Comparison of ENCODE assay signal across 11 cellular contexts in genomic region chr1:89890085-89890754, GRCh38.
A peak's percentile ranks its signal among the peaks of the same experiment; 100 is the strongest.
DNase-seq lines count a peak whose midpoint lies in the region; ATAC-seq and TF ChIP-seq lines count a peak whose summit lies in the region.
"Had no signal": no experiment of that assay in that cellular context is flagged by ENCODE, and none has a peak within 500 bp of the region (broad histone marks: within the 10 kb centered on the region; RNA-seq: fewer than 3 reads in every experiment).

No MANE protein-coding gene starts in this region.

- H3K4me3 Mint-ChIP-seq in Caco-2 (ENCODE audit: unreplicated experiment) = no peak overlapping the region
- no peak overlapping the region for H3K4me3 Mint-ChIP-seq in activated CD4-positive, alpha-beta memory T cell treated with anti-CD3 and anti-CD28 coated beads for 36 hours
- H3K4me3 Mint-ChIP-seq: stimulated activated effector memory CD8-positive, alpha-beta T cell treated with anti-CD3 and anti-CD28 coated beads, Interleukin-12 subunit alpha, Interleukin-12 subunit beta, amount 100 ng/mL, for 72 hours had no signal

- H3K9me3 ChIP-seq in Caco-2 (no peaks in the 10 kb centered on the region), upper lobe of left lung (no peaks in the 10 kb centered on the region)

- H3K4me1 Mint-ChIP-seq in Caco-2 (ENCODE audit: low read depth, unreplicated experiment) = peaks cover 22% of the 10 kb centered on the region
- H3K4me1 Mint-ChIP-seq in activated CD4-positive, alpha-beta memory T cell treated with anti-CD3 and anti-CD28 coated beads for 36 hours (ENCODE audit: low read depth) = peaks cover 20% of the 10 kb centered on the region

- CTCF ChIA-PET in Caco-2 (lab: Charles Lee) = no interaction called here
- CTCF ChIA-PET in activated CD4-positive, alpha-beta memory T cell treated with anti-CD3 and anti-CD28 coated beads for 36 hours (lab: Charles Lee) = no interaction called here

- no peak overlapping the region for H3K27ac ChIP-seq in upper lobe of left lung

- peaks cover 13% of the 10 kb centered on the region for H3K36me3 Mint-ChIP-seq in Caco-2 (ENCODE audit: insufficient read depth, unreplicated experiment)
- peaks cover 7% of the 10 kb centered on the region for H3K36me3 Mint-ChIP-seq in activated CD4-positive, alpha-beta memory T cell treated with anti-CD3 and anti-CD28 coated beads for 36 hours
- H3K36me3 Mint-ChIP-seq: stimulated activated effector memory CD8-positive, alpha-beta T cell treated with anti-CD3 and anti-CD28 coated beads, Interleukin-12 subunit alpha, Interleukin-12 subunit beta, amount 100 ng/mL, for 72 hours had no signal

- in situ Hi-C loops in astrocyte of the spinal cord (cut with HindIII; ENCODE audit: low sequenced_read_pairs) = no loop called here

- TF ChIP-seq POLR2A in lower leg skin (IDR thresholded peaks at IDR 0.05) (no peak), upper lobe of left lung (IDR thresholded peaks at IDR 0.05) (no peak)

- no peaks in the 10 kb centered on the region for H3K27me3 ChIP-seq in Caco-2 (replicated peaks; ENCODE audit: control insufficient read depth, insufficient read depth, low read length)
- no peaks in the 10 kb centered on the region for H3K27me3 ChIP-seq in upper lobe of left lung

- ATAC-seq in upper lobe of left lung (ENCODE audit: low FRiP score in 2 of 2) = no peak
- ATAC-seq: stimulated activated effector memory CD8-positive, alpha-beta T cell treated with anti-CD3 and anti-CD28 coated beads, Interleukin-12 subunit alpha, Interleukin-12 subunit beta, amount 100 ng/mL, for 72 hours had no signal

- no peaks in the 10 kb centered on the region for H3K9me3 Mint-ChIP-seq in Caco-2 (ENCODE audit: unreplicated experiment)
- no peaks in the 10 kb centered on the region for H3K9me3 Mint-ChIP-seq in activated CD4-positive, alpha-beta memory T cell treated with anti-CD3 and anti-CD28 coated beads for 36 hours
- H3K9me3 Mint-ChIP-seq: stimulated activated effector memory CD8-positive, alpha-beta T cell treated with anti-CD3 and anti-CD28 coated beads, Interleukin-12 subunit alpha, Interleukin-12 subunit beta, amount 100 ng/mL, for 72 hours had no signal

- H3K36me3 ChIP-seq in Caco-2 (ENCODE audit: control insufficient read depth, insufficient read depth, low read length) = no peaks in the 10 kb centered on the region
- no peaks in the 10 kb centered on the region for H3K36me3 ChIP-seq in upper lobe of left lung

- no peak overlapping the region for H3K4me3 ChIP-seq in Caco-2 (ENCODE audit: low read depth, low read length)
- H3K4me3 ChIP-seq in astrocyte of the spinal cord (ENCODE audit: low read depth, low read length) = no peak overlapping the region
- H3K4me3 ChIP-seq in lower leg skin (ENCODE audit: low read depth, poor library complexity, severe bottlenecking) = no peak overlapping the region
- no peak overlapping the region for H3K4me3 ChIP-seq in upper lobe of left lung

- peaks cover 33% of the 10 kb centered on the region for H3K4me1 ChIP-seq in Caco-2
- H3K4me1 ChIP-seq in upper lobe of left lung = peaks cover 0 to 5% (median 0%) of the 10 kb centered on the region in 4 donors

- H3K27me3 Mint-ChIP-seq in Caco-2 (ENCODE audit: insufficient read depth, unreplicated experiment) = no peaks in the 10 kb centered on the region
- H3K27me3 Mint-ChIP-seq in activated CD4-positive, alpha-beta memory T cell treated with anti-CD3 and anti-CD28 coated beads for 36 hours = no peaks in the 10 kb centered on the region

- TF ChIP-seq EP300 in upper lobe of left lung (IDR thresholded peaks at IDR 0.05) = no peak

- TF ChIP-seq CTCF in Caco-2 (IDR thresholded peaks at IDR 0.05; ENCODE audit: insufficient read depth in 1 of 2, low read depth in 1 of 2, low read length in 1 of 2, severe bottlenecking in 1 of 2, unreplicated experiment in 1 of 2) (no peak), astrocyte of the spinal cord (IDR thresholded peaks at IDR 0.05; ENCODE audit: low read depth, low read length) (no peak), lower leg skin (IDR thresholded peaks at IDR 0.05) (no peak), upper lobe of left lung (IDR thresholded peaks at IDR 0.05) (no peak)

- intact Hi-C loops in Caco-2 (cut with micrococcal nuclease; ENCODE audit: unreplicated experiment) (no loop called here), lower leg skin (cut with DNase I; ENCODE audit: low total_unique reads) (no loop called here)
- intact Hi-C loops in activated CD4-positive, alpha-beta memory T cell treated with anti-CD3 and anti-CD28 coated beads for 36 hours (cut with micrococcal nuclease) = no loop called here

- DNase-seq in Caco-2 (peak; percentile 53 to 66), HT1080 (ENCODE audit: low read depth) (peak; percentile 45), astrocyte of the spinal cord (ENCODE audit: low read depth, low spot score) (peak; percentile 38), lower leg skin (ENCODE audit: low spot score in 2 of 2) (peak; percentile 40 to 85), upper lobe of left lung (no peak), DMS114 treated with DMSO at 0.1 percent for 48 hours (lab: John Stamatoyannopoulos, UW; ENCODE audit: unreplicated experiment) (no peak)
- DNase-seq in activated CD4-positive, alpha-beta memory T cell treated with anti-CD3 and anti-CD28 coated beads for 36 hours = no peak
- DNase-seq in stimulated activated CD4-positive, alpha-beta T cell treated with anti-CD3 and anti-CD28 coated beads, Interleukin-15, amount 100 ng/mL, for 24 hours = no peak
- DNase-seq: DMS79, NCI-H2171 had no signal

- POLR2A ChIA-PET in Caco-2 (lab: Charles Lee) = no interaction called here
- POLR2A ChIA-PET in activated CD4-positive, alpha-beta memory T cell treated with anti-CD3 and anti-CD28 coated beads for 36 hours (lab: Charles Lee) = no interaction called here

- H3K27ac Mint-ChIP-seq in Caco-2 (ENCODE audit: unreplicated experiment) = peak overlapping the region; percentile 88
- H3K27ac Mint-ChIP-seq in activated CD4-positive, alpha-beta memory T cell treated with anti-CD3 and anti-CD28 coated beads for 36 hours = no peak overlapping the region
- H3K27ac Mint-ChIP-seq: stimulated activated effector memory CD8-positive, alpha-beta T cell treated with anti-CD3 and anti-CD28 coated beads, Interleukin-12 subunit alpha, Interleukin-12 subunit beta, amount 100 ng/mL, for 72 hours had no signal

- 41 to 45% methylated on average over 7 of the region's 7 CpGs for WGBS in lower leg skin, 2 donors
- 71 to 79% methylated on average over 7 of the region's 7 CpGs for WGBS in upper lobe of left lung, 2 donors

- BruUV-seq in Caco-2 (replicated peaks; lab: Mats Ljungman, UMichigan) = no TSS peak

Comparison
In these comparisons a context has a peak if more than half of its experiments do, and no peak if none do; other contexts are left out.
1. DNase-seq: peak in Caco-2 (2 of 2), HT1080 (single experiment), astrocyte of the spinal cord (single experiment) and lower leg skin (2 of 2); none in activated CD4-positive, alpha-beta memory T cell treated with anti-CD3 and anti-CD28 coated beads for 36 hours (single experiment), stimulated activated CD4-positive, alpha-beta T cell treated with anti-CD3 and anti-CD28 coated beads, Interleukin-15, amount 100 ng/mL, for 24 hours (single experiment), upper lobe of left lung (0 of 2) and DMS114 treated with DMSO at 0.1 percent for 48 hours (single experiment).